16 cellular contexts compared by ENCODE assay signal in the genomic region with DNA sequence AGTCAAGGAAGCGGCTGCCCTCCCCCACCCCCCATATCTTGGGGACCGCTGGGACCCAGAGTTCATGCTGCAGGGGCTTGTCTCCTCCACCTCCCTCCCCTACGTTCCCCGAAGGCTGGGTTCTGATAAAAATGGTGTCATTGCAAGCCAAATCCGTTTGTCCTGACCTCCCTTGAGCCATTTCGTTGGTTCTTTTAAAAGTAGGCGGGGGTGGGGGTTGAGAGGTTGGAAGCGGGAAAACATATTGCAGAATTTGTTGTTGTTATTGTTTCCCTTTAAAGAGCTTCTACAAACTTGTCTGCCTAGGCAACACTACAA. TPM values are rescaled to one million over a fixed set of nuclear protein-coding genes. Genes with fewer than 3 reads are reported as not detected.
A peak's percentile ranks its signal among the peaks of the same experiment; 100 is the strongest.
DNase-seq lines count a peak whose midpoint lies in the region; ATAC-seq, FAIRE-seq and TF ChIP-seq lines count a peak whose summit lies in the region.
"Had no signal": no experiment of that assay in that cellular context is flagged by ENCODE, and none has a peak within 500 bp of the region (broad histone marks: within the 10 kb centered on the region; RNA-seq: fewer than 3 reads in every experiment).

No MANE protein-coding gene starts in this region.

- H3K27ac ChIP-seq in astrocyte (ENCODE audit: low read depth, low read length) = no peak overlapping the region
- H3K27ac ChIP-seq in iPS-18a (ENCODE audit: low read length) = no peak overlapping the region
- no peak overlapping the region for H3K27ac ChIP-seq in smooth muscle cell (ENCODE audit: low read depth)
- H3K27ac ChIP-seq in OCI-LY7 (ENCODE audit: low read depth, low read length, poor library complexity, severe bottlenecking) = no peak overlapping the region
- no peak overlapping the region for H3K27ac ChIP-seq in A673 (ENCODE audit: low read depth, low read length, poor library complexity, severe bottlenecking)
- H3K27ac ChIP-seq: vagina had no signal

- H3K9me2 ChIP-seq in OCI-LY7 (ENCODE audit: insufficient read depth, low read length) = no peaks in the 10 kb centered on the region

- intact Hi-C loops in OCI-LY7 (cut with micrococcal nuclease; ENCODE audit: unreplicated experiment) (no loop called here), A673 (cut with micrococcal nuclease; ENCODE audit: unreplicated experiment) (no loop called here)

- no peaks in the 10 kb centered on the region for H3K9me3 ChIP-seq in astrocyte (ENCODE audit: insufficient read depth, low read depth, low read length)
- H3K9me3 ChIP-seq in iPS-18a (ENCODE audit: control insufficient read depth, low read depth, low read length) = no peaks in the 10 kb centered on the region
- no peaks in the 10 kb centered on the region for H3K9me3 ChIP-seq in smooth muscle cell (replicated peaks; ENCODE audit: low read depth)
- H3K9me3 ChIP-seq in OCI-LY7 (ENCODE audit: low read length) = no peaks in the 10 kb centered on the region
- H3K9me3 ChIP-seq in A673 (ENCODE audit: low read depth, low read length, poor library complexity, severe bottlenecking) = no peaks in the 10 kb centered on the region
- H3K9me3 ChIP-seq: vagina had no signal

- H3K4me3 Mint-ChIP-seq in activated T-cell treated with anti-CD3 and anti-CD28 coated beads, Interleukin-2, amount 50 U/mL, for 72 hours = peak overlapping the region; percentile 50 to 77
- peak overlapping the region; percentile 68 for H3K4me3 Mint-ChIP-seq in astrocyte (ENCODE audit: unreplicated experiment)

- H3K27ac Mint-ChIP-seq in activated T-cell treated with anti-CD3 and anti-CD28 coated beads, Interleukin-2, amount 50 U/mL, for 72 hours = no peak overlapping the region
- no peak overlapping the region for H3K27ac Mint-ChIP-seq in astrocyte (ENCODE audit: unreplicated experiment)
- H3K27ac Mint-ChIP-seq: T-helper 1 cell treated with Interleukin-12 subunit alpha and Interleukin-12 subunit beta and Interleukin-4 antibody, amounts not matched to agents 30 μg/mL and 1 μg/mL, for 36 hours had no signal

- TF ChIP-seq CTCF in astrocyte (IDR thresholded peaks at IDR 0.05; ENCODE audit: insufficient read depth, low read depth, low read length) (no peak), smooth muscle cell (IDR thresholded peaks at IDR 0.05; ENCODE audit: borderline replicate concordance, insufficient read depth, poor library complexity, severe bottlenecking) (no peak), OCI-LY7 (conservative IDR thresholded peaks at IDR 0.05; ENCODE audit: low read length) (no peak), A673 (conservative IDR thresholded peaks at IDR 0.05; ENCODE audit: low read depth, low read length) (no peak)

- H3K36me3 ChIP-seq in astrocyte (ENCODE audit: insufficient read depth, low read length) (no peaks in the 10 kb centered on the region), iPS-18a (ENCODE audit: control insufficient read depth, low read depth, low read length) (no peaks in the 10 kb centered on the region), smooth muscle cell (ENCODE audit: low read depth) (no peaks in the 10 kb centered on the region), OCI-LY7 (ENCODE audit: insufficient read depth, low read length) (no peaks in the 10 kb centered on the region), A673 (ENCODE audit: insufficient read depth, low read length, poor library complexity, severe bottlenecking) (no peaks in the 10 kb centered on the region)
- H3K36me3 ChIP-seq: vagina had no signal

- ATAC-seq in activated T-cell treated with anti-CD3 and anti-CD28 coated beads, Interleukin-2, amount 50 U/mL, for 72 hours (replicated peaks in 1 of 2) = no peak
- ATAC-seq: GM12878 had no signal

- CTCF ChIA-PET in OCI-LY7 (lab: Charles Lee; ENCODE audit: unreplicated experiment) (no interaction called here), A673 (lab: Charles Lee) (no interaction called here)

- 4% methylated on average over 8 of the region's 8 CpGs for WGBS in smooth muscle cell (ENCODE audit: low lambda C conversion rate)

- peaks cover 61% of the 10 kb centered on the region for H3K27me3 Mint-ChIP-seq in activated T-cell treated with anti-CD3 and anti-CD28 coated beads, Interleukin-2, amount 50 U/mL, for 72 hours (ENCODE audit: low read depth)
- peaks cover 40% of the 10 kb centered on the region for H3K27me3 Mint-ChIP-seq in astrocyte (ENCODE audit: low read depth, unreplicated experiment)

- POLR2A ChIA-PET in OCI-LY7 (lab: Charles Lee) = no interaction called here
- POLR2A ChIA-PET in A673 (lab: Charles Lee; ENCODE audit: low non-redundant PET) = no interaction called here

- H3K4me3 ChIP-seq in astrocyte (ENCODE audit: insufficient read depth, low read depth, low read length) (no peak overlapping the region), iPS-18a (ENCODE audit: low read length) (peak overlapping the region; percentile 77), smooth muscle cell (peak overlapping the region; percentile 33), OCI-LY7 (ENCODE audit: low read depth, low read length, poor library complexity, severe bottlenecking) (no peak overlapping the region), A673 (ENCODE audit: low read depth, low read length, poor library complexity, severe bottlenecking) (no peak overlapping the region)
- H3K4me3 ChIP-seq: GM12878, vagina had no signal

- H3K9ac ChIP-seq in astrocyte (ENCODE audit: low read length) (no peak overlapping the region), iPS-18a (ENCODE audit: low read length) (peak overlapping the region; percentile 47), smooth muscle cell (ENCODE audit: low read depth) (no peak overlapping the region)

- H3K4me2 ChIP-seq in astrocyte (ENCODE audit: low read length) = peak overlapping the region; percentile 73
- H3K4me2 ChIP-seq in smooth muscle cell = peak overlapping the region; percentile 80
- no peak overlapping the region for H3K4me2 ChIP-seq in OCI-LY7 (ENCODE audit: low read length)

- H3K27me3 ChIP-seq in astrocyte (ENCODE audit: insufficient read depth, low read length) = peaks cover 47% of the 10 kb centered on the region
- H3K27me3 ChIP-seq in iPS-18a (ENCODE audit: control insufficient read depth, insufficient read depth, low read length) = peaks cover 28% of the 10 kb centered on the region
- peaks cover 46% of the 10 kb centered on the region for H3K27me3 ChIP-seq in smooth muscle cell (ENCODE audit: low read depth)
- no peaks in the 10 kb centered on the region for H3K27me3 ChIP-seq in A673 (replicated peaks; ENCODE audit: insufficient read depth, low read depth, low read length, poor library complexity)

- BruUV-seq in OCI-LY7 (replicated peaks; lab: Mats Ljungman, UMichigan) (no TSS peak), A673 (replicated peaks; lab: Mats Ljungman, UMichigan) (no TSS peak)

- H3K79me2 ChIP-seq in astrocyte (ENCODE audit: insufficient read depth, low read length) (no peaks in the 10 kb centered on the region), smooth muscle cell (ENCODE audit: low read depth) (no peaks in the 10 kb centered on the region), OCI-LY7 (ENCODE audit: insufficient read depth, low read depth, low read length) (no peaks in the 10 kb centered on the region)

- no peaks in the 10 kb centered on the region for H3K9me3 Mint-ChIP-seq in activated T-cell treated with anti-CD3 and anti-CD28 coated beads, Interleukin-2, amount 50 U/mL, for 72 hours
- H3K9me3 Mint-ChIP-seq in astrocyte (ENCODE audit: unreplicated experiment) = peaks cover 3% of the 10 kb centered on the region
- H3K9me3 Mint-ChIP-seq: T-helper 1 cell treated with Interleukin-12 subunit alpha and Interleukin-12 subunit beta and Interleukin-4 antibody, amounts not matched to agents 30 μg/mL and 1 μg/mL, for 36 hours had no signal

- DNase-seq in activated T-cell treated with anti-CD3 and anti-CD28 coated beads, Interleukin-2, amount 50 U/mL, for 72 hours = no peak
- no peak for DNase-seq in activated T-cell treated with anti-CD3 and anti-CD28 coated beads, Interleukin-2, amount 50 U/mL, for 48 hours
- DNase-seq in astrocyte (ENCODE audit: low read depth) (no peak), smooth muscle cell (lab: John Stamatoyannopoulos, UW; ENCODE audit: unreplicated experiment) (no peak), NOMO-1 treated with dmso at 0.1 percent for 144 hours (lab: John Stamatoyannopoulos, UW; ENCODE audit: unreplicated experiment) (no peak), OCI-LY7 (ENCODE audit: low spot score) (no peak), A673 (ENCODE audit: low spot score) (no peak)
- DNase-seq: activated CD8-positive, alpha-beta memory T cell treated with anti-CD3 and anti-CD28 coated beads for 24 hours; amniotic stem cell; KBM-7; NCI-H2029 treated with DMSO at 0.1 percent for 48 hours had no signal

- H3F3A ChIP-seq in smooth muscle cell (ENCODE audit: low read depth) = no peaks in the 10 kb centered on the region

- peak overlapping the region; percentile 13 for H2AFZ ChIP-seq in astrocyte (ENCODE audit: low read depth, low read length)
- peak overlapping the region; percentile 28 for H2AFZ ChIP-seq in smooth muscle cell (ENCODE audit: low read depth)
- no peak overlapping the region for H2AFZ ChIP-seq in OCI-LY7 (ENCODE audit: low read length)

- H3K36me3 Mint-ChIP-seq in activated T-cell treated with anti-CD3 and anti-CD28 coated beads, Interleukin-2, amount 50 U/mL, for 72 hours (ENCODE audit: insufficient read depth in 2 of 2) = no peaks in the 10 kb centered on the region
- peaks cover 4% of the 10 kb centered on the region for H3K36me3 Mint-ChIP-seq in astrocyte (ENCODE audit: low read depth, unreplicated experiment)

- FAIRE-seq in astrocyte (lab: Jason Lieb, UNC) = no peak
- FAIRE-seq: endometrium, GM12878 had no signal

- no peaks in the 10 kb centered on the region for H3K4me1 ChIP-seq in astrocyte (ENCODE audit: insufficient read depth, low read length)
- peaks cover 4% of the 10 kb centered on the region for H3K4me1 ChIP-seq in iPS-18a (ENCODE audit: control insufficient read depth, low read depth, low read length)
- H3K4me1 ChIP-seq in smooth muscle cell (ENCODE audit: low read depth) = peaks cover 4% of the 10 kb centered on the region
- H3K4me1 ChIP-seq in OCI-LY7 (ENCODE audit: insufficient read depth, low read length, poor library complexity, severe bottlenecking) = no peaks in the 10 kb centered on the region
- no peaks in the 10 kb centered on the region for H3K4me1 ChIP-seq in A673 (ENCODE audit: insufficient read depth, low read length, poor library complexity, severe bottlenecking)
- H3K4me1 ChIP-seq: vagina had no signal

- peaks cover 7% of the 10 kb centered on the region for H3K4me1 Mint-ChIP-seq in activated T-cell treated with anti-CD3 and anti-CD28 coated beads, Interleukin-2, amount 50 U/mL, for 72 hours (ENCODE audit: low read depth)
- no peaks in the 10 kb centered on the region for H3K4me1 Mint-ChIP-seq in astrocyte (ENCODE audit: low read depth, unreplicated experiment)

- H4K20me1 ChIP-seq in astrocyte (ENCODE audit: insufficient read depth, low read length) = no peaks in the 10 kb centered on the region
- no peaks in the 10 kb centered on the region for H4K20me1 ChIP-seq in smooth muscle cell (ENCODE audit: low read depth)
- no peaks in the 10 kb centered on the region for H4K20me1 ChIP-seq in OCI-LY7 (ENCODE audit: insufficient read depth, low read length)

RNA-seq across cellular contexts. Expression of gene CLDN10, which starts 0.7 kb away (rescaled TPM):
- total RNA-seq in activated T-cell treated with anti-CD3 and anti-CD28 coated beads, Interleukin-2, amount 50 U/mL, for 72 hours = not detected
- 0.32 and 0.41 TPM in 2 replicates for total RNA-seq in astrocyte
- 1.5 TPM in 1 of 2 replicates, not detected in the other for total RNA-seq in smooth muscle cell
- polyA plus RNA-seq in smooth muscle cell = 0.19 TPM in 1 of 2 replicates, not detected in the other
- not detected in 2 replicates for total RNA-seq in OCI-LY7 (2014; rRNA removed; shearing (Covaris generic))
- total RNA-seq in OCI-LY7 (2022) = not detected in 2 replicates
- 0.37 TPM in 1 of 2 replicates, not detected in the other for total RNA-seq in A673 (2021)
- total RNA-seq: GM12878, vagina had no signal
- polyA plus RNA-seq: GM12878 had no signal

Comparison
In these comparisons a context has a peak if more than half of its experiments do, and no peak if none do; other contexts are left out.
1. H3K4me3 ChIP-seq: peak in iPS-18a (single experiment) and smooth muscle cell (single experiment); none in astrocyte (single experiment), OCI-LY7 (single experiment) and A673 (single experiment).